8 cellular contexts compared by ENCODE assay signal in genomic region chr9:99222416-99223280, GRCh38. TPM values are rescaled to one million over a fixed set of nuclear protein-coding genes. Genes with fewer than 3 reads are reported as not detected.
DNase-seq lines count a peak whose midpoint lies in the region; ATAC-seq, FAIRE-seq and TF ChIP-seq lines count a peak whose summit lies in the region.

No MANE protein-coding gene starts in this region.

- H3K27me3 ChIP-seq in H1 (replicated peaks in 1 of 4; ENCODE audit: control insufficient read depth in 3 of 4, extremely low read depth in 1 of 4, insufficient read depth in 3 of 4, low read length in 3 of 4): no peaks in the 10 kb centered on the region

- no peak overlapping the region for H2BK15ac ChIP-seq in H1 (ENCODE audit: low read length)

- H3K4me3 Mint-ChIP-seq in naive thymus-derived CD8-positive, alpha-beta T cell: peak overlapping the region; percentile 95 to 100 (median 98)

- H3K27me3 Mint-ChIP-seq in naive thymus-derived CD8-positive, alpha-beta T cell: no peaks in the 10 kb centered on the region

- H3K79me1 ChIP-seq in H1 (ENCODE audit: low read depth, low read length): peaks cover 4% of the 10 kb centered on the region

- H3K36me3 Mint-ChIP-seq in naive thymus-derived CD8-positive, alpha-beta T cell: peaks cover 9 to 52% (median 11%) of the 10 kb centered on the region in 3 donors

- no peak overlapping the region for H3K23ac ChIP-seq in H1 (ENCODE audit: insufficient read length)

- no peaks in the 10 kb centered on the region for H3K9me3 Mint-ChIP-seq in naive thymus-derived CD8-positive, alpha-beta T cell

- no peak overlapping the region for H2AK5ac ChIP-seq in H1 (ENCODE audit: low read depth, low read length)

- peak; percentile 14 for ATAC-seq in GM21529 (IDR thresholded peaks at IDR 0.05; ENCODE audit: unreplicated experiment)
- ATAC-seq in naive thymus-derived CD8-positive, alpha-beta T cell: peak in 1 of 2 donors; percentile 41

- peaks cover 13 to 85% of the 10 kb centered on the region in 2 experiments for H3K79me2 ChIP-seq in H1 (ENCODE audit: control insufficient read depth in 1 of 2, insufficient read depth in 2 of 2, low read length in 2 of 2)

- peaks cover 0 to 23% (median 8%) of the 10 kb centered on the region in 4 experiments; a peak in 4 of 8 replicates for H3K36me3 ChIP-seq in H1 (ENCODE audit: control insufficient read depth in 2 of 4, insufficient read depth in 4 of 4, low read length in 3 of 4)

- POLR2A ChIA-PET in H1 (lab: Charles Lee; ENCODE audit: partially characterized antibody): interaction anchor here (0.6 to 3.6 kb wide), 14 partner anchors 10 to 1253 kb away, joined by 3 to 38 read pairs (median 4); no protein-coding TSS in a partner anchor
- POLR2A ChIA-PET in naive thymus-derived CD8-positive, alpha-beta T cell (lab: Charles Lee): interaction anchor here (0.6 to 1.8 kb wide), 9 partner anchors 11 to 597 kb away, joined by 3 to 5 read pairs (median 3); no protein-coding TSS in a partner anchor

- no peak overlapping the region for H3K14ac ChIP-seq in H1 (ENCODE audit: insufficient read length)

- peak overlapping the region; percentile 86 for H4K8ac ChIP-seq in H1 (ENCODE audit: extremely low read depth, insufficient read depth, low read length)

- no peak for FAIRE-seq in H1 (lab: Jason Lieb, UNC)

- H2BK5ac ChIP-seq in H1 (ENCODE audit: low read depth, low read length): peak overlapping the region; percentile 96

- peak overlapping the region; percentile 77 for H3K56ac ChIP-seq in H1 (replicated peaks; ENCODE audit: insufficient read length, low read depth, low read length)

- H3K23me2 ChIP-seq in H1 (ENCODE audit: low read depth, low read length): peaks cover 9% of the 10 kb centered on the region

- peak overlapping the region; percentile 13 for H4K5ac ChIP-seq in H1 (ENCODE audit: insufficient read length, low read depth, low read length)

- no peak overlapping the region for H2BK120ac ChIP-seq in H1 (replicated peaks; ENCODE audit: low read depth, low read length)

- H2BK20ac ChIP-seq in H1 (ENCODE audit: low read length): no peak overlapping the region

- H3K4me1 ChIP-seq in H1 (replicated peaks in 1 of 4; ENCODE audit: control insufficient read depth in 3 of 4, insufficient read depth in 4 of 4, low read length in 3 of 4): peaks cover 0 to 3% (median 2%) of the 10 kb centered on the region in 4 experiments; a peak in 4 of 7 replicates

- DNase-seq in EH (ENCODE audit: low read depth) (peak; percentile 23), NB4 (ENCODE audit: low read depth) (no peak), H1 (ENCODE audit: low read depth in 1 of 2, low spot score in 2 of 2) (no peak), NCI-H748 treated with DMSO at 0.1 percent for 48 hours (lab: John Stamatoyannopoulos, UW) (no peak), NCI-H1048 (lab: John Stamatoyannopoulos, UW) (no peak)
- no peak for DNase-seq in naive thymus-derived CD8-positive, alpha-beta T cell
- no peak for DNase-seq in stimulated activated naive CD4-positive, alpha-beta T cell treated with Interleukin-2 at 50 U/mL for 16 hours (lab: John Stamatoyannopoulos, UW)

- TF ChIP-seq POLR2A in NB4 (IDR thresholded peaks at IDR 0.05; ENCODE audit: extremely low read depth, insufficient read length): no peak
- no peak for TF ChIP-seq POLR2A in H1 (IDR thresholded peaks at IDR 0.05; ENCODE audit: control extremely low read depth in 1 of 2, low read depth in 2 of 2, low read length in 2 of 2)

- H3K4ac ChIP-seq in H1 (replicated peaks; ENCODE audit: insufficient read length, low read depth, low read length): no peak overlapping the region

- 0 out of 2 replicates have a peak overlapping the region, but pooled peaks have one; percentile 22 for H3K18ac ChIP-seq in H1 (ENCODE audit: extremely low read depth, low read length)

- H3K4me3 ChIP-seq in NB4 (ENCODE audit: low read depth, low read length) (peak overlapping the region; percentile 92), H1 (ENCODE audit: extremely low read depth in 1 of 4, insufficient read depth in 2 of 4, low read depth in 3 of 4, low read length in 4 of 4) (peak overlapping the region; percentile 73 to 98 (median 92))

- TF ChIP-seq EP300 in H1 (IDR thresholded peaks at IDR 0.05; ENCODE audit: borderline replicate concordance in 1 of 2, low read depth in 2 of 2, low read length in 2 of 2): no peak

- CTCF ChIA-PET in H1 (lab: Charles Lee; ENCODE audit: partially characterized antibody): interaction anchor here (0.6 to 3.2 kb wide), 8 partner anchors 9 to 60 kb away, joined by 3 to 29 read pairs (median 4); no protein-coding TSS in a partner anchor

- no peaks in the 10 kb centered on the region for H3K9me3 ChIP-seq in H1 (ENCODE audit: insufficient read depth in 2 of 2, low read depth in 1 of 2, low read length in 1 of 2)

- H3K4me1 Mint-ChIP-seq in naive thymus-derived CD8-positive, alpha-beta T cell: peaks cover 43 to 82% (median 79%) of the 10 kb centered on the region in 4 donors

- no peak overlapping the region for H4K91ac ChIP-seq in H1 (replicated peaks; ENCODE audit: insufficient read length, low read length)

- peak overlapping the region; percentile 99 for H3K27ac ChIP-seq in H1 (ENCODE audit: low read depth, low read length)

- peak overlapping the region; percentile 99 to 100 (median 100) for H3K27ac Mint-ChIP-seq in naive thymus-derived CD8-positive, alpha-beta T cell

- WGBS in H1 (ENCODE audit: extremely low coverage in 1 of 2, insufficient coverage in 1 of 2, insufficient read length in 1 of 2, insufficient replicate concordance in 2 of 2, low coverage in 1 of 2, low lambda C conversion rate in 2 of 2, missing lambda C conversion rate in 1 of 2), 2 experiments: 13% methylated on average over 30 of the region's 30 CpGs; no CpG with 5 or more reads in 1 of the 2 experiments

- H4K20me1 ChIP-seq in H1 (replicated peaks in 1 of 2; ENCODE audit: control insufficient read depth in 1 of 2, insufficient read depth in 2 of 2, low read length in 2 of 2): peaks cover 6 to 14% of the 10 kb centered on the region in 2 experiments

- no peak for TF ChIP-seq CTCF in NB4 (IDR thresholded peaks at IDR 0.05; ENCODE audit: low read depth, low read length)
- no peak for TF ChIP-seq CTCF in H1 (IDR thresholded peaks at IDR 0.05; ENCODE audit: control extremely low read depth in 1 of 3, insufficient read depth in 1 of 3, low read depth in 1 of 3, low read length in 3 of 3)

- no peak overlapping the region; the same call in 1 of the 2 replicates for H2AFZ ChIP-seq in H1 (ENCODE audit: low read length)

- H3K9ac ChIP-seq in H1 (replicated peaks in 1 of 4; ENCODE audit: extremely low read depth in 1 of 4, low read depth in 3 of 4, low read length in 3 of 4): peak overlapping the region; percentile 88 to 96 (median 94)

- peak overlapping the region; percentile 80 to 87 for H3K4me2 ChIP-seq in H1 (ENCODE audit: insufficient read depth in 1 of 2, low read depth in 2 of 2, low read length in 2 of 2)

- no peak for TF ChIP-seq RAD21 in H1 (IDR thresholded peaks at IDR 0.05 in 1 of 2, conservative IDR thresholded peaks at IDR 0.05 in 1 of 2; ENCODE audit: low read depth in 2 of 2, low read length in 2 of 2)

- H2BK12ac ChIP-seq in H1 (ENCODE audit: low read depth, low read length): peak overlapping the region; percentile 89; the same call in 1 of the 2 replicates

TF ChIP-seq in H1, 55 proteins besides CTCF, POLR2A, EP300 and RAD21 (continues in another document):
- TF ChIP-seq CHD2 (IDR thresholded peaks at IDR 0.05; ENCODE audit: low read length): 0 out of 2 replicates have a peak, but pooled peaks have one; percentile 5
- no peak for TF ChIP-seq ATF2 (IDR thresholded peaks at IDR 0.05; ENCODE audit: low read length)
- TF ChIP-seq POLR2AphosphoS5 (IDR thresholded peaks at IDR 0.05; ENCODE audit: low read depth, low read length): no peak
- TF ChIP-seq NANOG (IDR thresholded peaks at IDR 0.05; ENCODE audit: insufficient read depth, low read depth, low read length, poor library complexity, severe bottlenecking): no peak
- TF ChIP-seq SAP30 (IDR thresholded peaks at IDR 0.05; ENCODE audit: insufficient read depth, insufficient replicate concordance, low read length): peak; percentile 67
- no peak for TF ChIP-seq CREB1 (IDR thresholded peaks at IDR 0.05)
- TF ChIP-seq PHF8 (conservative IDR thresholded peaks at IDR 0.05; ENCODE audit: low read depth, low read length): peak; percentile 59

RNA-seq across cellular contexts. Expression of gene SEC61B, which starts 0.6 kb away (rescaled TPM):
- 155 and 163 TPM in 2 replicates for total RNA-seq in H1 (2021; fragmentation: NEBNext Ultra II Directional; extraction: Animal tissue kit (Norgen Biotek cat#: 25700))
- 315 and 379 TPM in 2 replicates for polyA plus RNA-seq in H1 (2011; rRNA removed)
- polyA plus RNA-seq in H1 (2011; cell fraction: cytosol; rRNA removed): 222 TPM
- polyA plus RNA-seq in H1 (2011; cell fraction: nucleus; rRNA removed): 109 TPM
- 179 to 259 TPM (median 234 TPM) in 4 replicates for polyA plus RNA-seq in H1 (2012, experiment 1 of 2)
- 527 TPM for polyA plus RNA-seq in H1 (2012, experiment 2 of 2)
- 451 TPM for polyA plus RNA-seq in H1 (2013, experiment 1 of 2)
- polyA plus RNA-seq in H1 (2013, experiment 2 of 2): 470 TPM
- polyA minus RNA-seq in H1 (2011; rRNA and poly(A)+ RNA removed): 37.0 and 38.5 TPM in 2 replicates
- 32.5 TPM for polyA minus RNA-seq in H1 (2011; cell fraction: cytosol; rRNA and poly(A)+ RNA removed)
- polyA minus RNA-seq in H1 (2011; cell fraction: nucleus; rRNA and poly(A)+ RNA removed): 37.5 TPM
- total RNA-seq in naive thymus-derived CD8-positive, alpha-beta T cell: 10 to 100 TPM; 47.4 to 48.1 TPM
- polyA plus RNA-seq in naive thymus-derived CD8-positive, alpha-beta T cell: 100 to 1,000 TPM; 218 to 285 (median 263) TPM

RNA-seq across cellular contexts. Expression of gene ALG2, which starts 0.9 kb away (rescaled TPM):
- total RNA-seq in H1 (2021; fragmentation: NEBNext Ultra II Directional; extraction: Animal tissue kit (Norgen Biotek cat#: 25700)): 27.8 and 30.7 TPM in 2 replicates
- polyA plus RNA-seq in H1 (2011; rRNA removed): 26.7 and 27.1 TPM in 2 replicates
- polyA plus RNA-seq in H1 (2011; cell fraction: cytosol; rRNA removed): 27.7 TPM
- polyA plus RNA-seq in H1 (2011; cell fraction: nucleus; rRNA removed): 17.0 TPM
- polyA plus RNA-seq in H1 (2012, experiment 1 of 2): 19.3 to 23.1 TPM (median 21.7 TPM) in 4 replicates
- polyA plus RNA-seq in H1 (2012, experiment 2 of 2): 13.0 TPM
- 41.1 TPM for polyA plus RNA-seq in H1 (2013, experiment 1 of 2)
- polyA plus RNA-seq in H1 (2013, experiment 2 of 2): 52.8 TPM
- 25.5 and 30.1 TPM in 2 replicates for polyA minus RNA-seq in H1 (2011; rRNA and poly(A)+ RNA removed)
- polyA minus RNA-seq in H1 (2011; cell fraction: cytosol; rRNA and poly(A)+ RNA removed): 14.7 TPM
- polyA minus RNA-seq in H1 (2011; cell fraction: nucleus; rRNA and poly(A)+ RNA removed): 22.0 TPM
- total RNA-seq in naive thymus-derived CD8-positive, alpha-beta T cell: 10 to 100 TPM; 17.3 to 21.9 TPM
- polyA plus RNA-seq in naive thymus-derived CD8-positive, alpha-beta T cell: 10 to 100 TPM; 16.1 to 23.7 (median 17.8) TPM
